In the genomic region with DNA sequence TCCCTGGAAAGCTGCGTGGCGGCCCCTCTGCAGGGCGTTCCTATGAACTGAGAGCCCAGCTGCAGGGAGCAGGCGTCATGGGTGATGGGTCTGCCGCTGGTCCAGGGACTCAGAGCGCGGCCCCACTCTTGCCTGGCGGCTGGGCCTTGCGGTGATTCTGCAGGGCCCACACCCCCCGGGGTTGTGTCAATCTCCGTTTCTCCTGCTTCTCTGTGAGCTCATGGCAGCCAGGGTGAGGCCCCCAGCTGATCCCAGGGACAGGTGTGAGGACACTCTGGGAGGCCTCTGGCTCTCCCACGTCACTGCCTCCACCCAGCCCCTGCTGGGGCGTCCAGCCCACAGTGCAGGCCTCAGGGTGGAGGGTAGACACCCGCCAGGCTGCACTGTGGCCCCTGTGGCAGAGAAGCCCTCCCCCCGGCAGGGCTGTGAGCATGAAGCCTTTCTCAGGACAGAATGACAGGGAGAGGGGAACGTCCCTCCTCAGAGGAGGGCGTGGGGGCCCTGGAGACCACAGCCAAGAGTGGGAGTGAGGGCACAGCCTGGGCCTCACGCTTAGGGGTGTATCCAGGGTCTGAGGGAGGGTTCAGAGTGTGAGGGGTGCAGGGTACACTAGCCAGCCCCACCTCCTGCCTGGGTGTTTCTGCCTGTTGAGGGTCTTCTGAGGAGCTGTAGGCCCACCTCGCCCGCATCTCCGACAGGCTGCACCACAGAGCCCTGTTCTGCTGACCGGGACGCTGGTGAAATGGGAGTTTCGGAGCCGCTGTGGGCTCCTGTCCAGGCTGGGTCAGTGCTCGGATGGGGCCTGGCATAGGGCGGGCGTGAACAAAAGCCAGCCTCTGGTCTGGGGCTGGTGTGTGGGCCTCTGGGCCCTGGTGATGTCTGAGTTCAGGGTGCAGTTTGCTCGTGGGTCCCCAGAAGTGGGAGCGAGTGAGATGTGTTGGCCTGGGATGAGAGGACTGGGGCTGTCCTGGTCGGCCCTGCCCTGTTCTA, we compare ENCODE assay signal across 12 cellular contexts. TPM values are rescaled to one million over a fixed set of nuclear protein-coding genes. Genes with fewer than 3 reads are reported as not detected.
DNase-seq lines count a peak whose midpoint lies in the region; ATAC-seq and TF ChIP-seq lines count a peak whose summit lies in the region.
"Had no signal": no experiment of that assay in that cellular context is flagged by ENCODE, and none has a peak within 500 bp of the region (broad histone marks: within the 10 kb centered on the region; RNA-seq: fewer than 3 reads in every experiment).

No MANE protein-coding gene starts in this region.

- no peak overlapping the region for H2BK12ac ChIP-seq in trophoblast cell (ENCODE audit: low read length)

- peak; percentile 3 for ATAC-seq in body of pancreas
- ATAC-seq in activated T-cell treated with anti-CD3 and anti-CD28 coated beads, Interleukin-2, amount 50 U/mL, for 4 hours = no peak

- no peak for TF ChIP-seq CTCF in body of pancreas (IDR thresholded peaks at IDR 0.05)

- intact Hi-C loops in body of pancreas (cut with DNase I) = no loop called here

- no peak for TF ChIP-seq POLR2A in body of pancreas (IDR thresholded peaks at IDR 0.05)

- H3K27ac ChIP-seq in HUES6 (ENCODE audit: low read depth, low read length) = 0 out of 2 replicates have a peak overlapping the region, but pooled peaks have one; percentile 25
- H3K27ac ChIP-seq in body of pancreas = no peak overlapping the region
- no peak overlapping the region for H3K27ac ChIP-seq in trophoblast cell (ENCODE audit: low read depth, low read length)

- H3K23ac ChIP-seq in trophoblast cell (ENCODE audit: low read length) = no peak overlapping the region

- H3K36me3 Mint-ChIP-seq in activated T-cell treated with anti-CD3 and anti-CD28 coated beads, Interleukin-2, amount 50 U/mL, for 4 hours (ENCODE audit: insufficient read depth) = peaks cover 6% of the 10 kb centered on the region

- H3K36me3 ChIP-seq in HUES6 (ENCODE audit: control insufficient read depth, insufficient read depth, low read length) (peaks cover 59% of the 10 kb centered on the region), body of pancreas (replicated peaks in 1 of 2; ENCODE audit: insufficient read depth in 1 of 2, low read depth in 2 of 2) (peaks cover 0 to 2% of the 10 kb centered on the region in 2 donors), trophoblast cell (ENCODE audit: control insufficient read depth in 1 of 2, insufficient read depth in 2 of 2, low read length in 2 of 2) (peaks cover 59 to 63% of the 10 kb centered on the region in 2 experiments)

- H3K4me2 ChIP-seq in trophoblast cell (ENCODE audit: low read length) = no peak overlapping the region

- peak overlapping the region; percentile 25 for H3K4ac ChIP-seq in trophoblast cell (ENCODE audit: low read depth, low read length)

- H3K27me3 ChIP-seq in HUES6 (ENCODE audit: control insufficient read depth, insufficient read depth, low read length) = no peaks in the 10 kb centered on the region
- H3K27me3 ChIP-seq in body of pancreas = no peaks in the 10 kb centered on the region
- no peaks in the 10 kb centered on the region for H3K27me3 ChIP-seq in trophoblast cell (ENCODE audit: insufficient read depth, low read length)

- no peak overlapping the region for H2BK5ac ChIP-seq in trophoblast cell (ENCODE audit: low read depth, low read length, poor library complexity)

- no peak overlapping the region for H2AFZ ChIP-seq in trophoblast cell (ENCODE audit: insufficient read depth, low read length, poor library complexity)

- WGBS in body of pancreas, 2 donors = 77 to 85% methylated on average over 11 to 31 of the region's 31 CpGs
- WGBS in trophoblast cell (ENCODE audit: extremely low coverage, insufficient coverage, insufficient read length) = no CpG with 5 or more reads among the region's 31 CpGs

- no peaks in the 10 kb centered on the region for H3K9me3 ChIP-seq in HUES6 (ENCODE audit: control insufficient read depth, insufficient read depth, low read depth, low read length)
- no peaks in the 10 kb centered on the region for H3K9me3 ChIP-seq in body of pancreas
- H3K9me3 ChIP-seq in trophoblast cell (ENCODE audit: insufficient read depth, low read depth, low read length) = peaks cover 6% of the 10 kb centered on the region

- H2BK120ac ChIP-seq in trophoblast cell (ENCODE audit: insufficient read depth, low read length, poor library complexity) = no peak overlapping the region

- H4K8ac ChIP-seq in trophoblast cell (ENCODE audit: low read depth, low read length) = no peak overlapping the region

- H3K4me1 Mint-ChIP-seq in activated T-cell treated with anti-CD3 and anti-CD28 coated beads, Interleukin-2, amount 50 U/mL, for 4 hours (ENCODE audit: low read depth) = no peaks in the 10 kb centered on the region
- H3K4me1 Mint-ChIP-seq: activated CD4-positive, alpha-beta memory T cell treated with anti-CD3 and anti-CD28 coated beads, Interleukin-2, amount 10 ng/mL, durations not matched to agents 7 days and 5 days; CD8-positive, alpha-beta memory T cell; neural crest cell had no signal

- peak overlapping the region; percentile 68 for H3K18ac ChIP-seq in trophoblast cell (ENCODE audit: low read length)

- DNase-seq in body of pancreas (no peak), trophoblast cell (no peak), Ammon's horn (ENCODE audit: low spot score) (no peak), NCI-H2107 (lab: John Stamatoyannopoulos, UW) (no peak)
- no peak for DNase-seq in activated T-cell treated with anti-CD3 and anti-CD28 coated beads, Interleukin-2, amount 50 U/mL, for 4 hours
- DNase-seq: GF-D8 had no signal

- no peaks in the 10 kb centered on the region for H3K79me2 ChIP-seq in trophoblast cell (ENCODE audit: control insufficient read depth, insufficient read depth, low read length, poor library complexity)

- H2AK5ac ChIP-seq in trophoblast cell (ENCODE audit: low read length) = no peak overlapping the region

- peak overlapping the region; percentile 24 for H4K12ac ChIP-seq in trophoblast cell (ENCODE audit: low read depth, low read length)

- H3K9me3 Mint-ChIP-seq in activated T-cell treated with anti-CD3 and anti-CD28 coated beads, Interleukin-2, amount 50 U/mL, for 4 hours = no peaks in the 10 kb centered on the region
- H3K9me3 Mint-ChIP-seq: activated CD4-positive, alpha-beta memory T cell treated with anti-CD3 and anti-CD28 coated beads, Interleukin-2, amount 10 ng/mL, durations not matched to agents 7 days and 5 days; CD8-positive, alpha-beta memory T cell; neural crest cell had no signal

- H3K4me3 Mint-ChIP-seq in activated T-cell treated with anti-CD3 and anti-CD28 coated beads, Interleukin-2, amount 50 U/mL, for 4 hours = no peak overlapping the region
- H3K4me3 Mint-ChIP-seq: activated CD4-positive, alpha-beta memory T cell treated with anti-CD3 and anti-CD28 coated beads, Interleukin-2, amount 10 ng/mL, durations not matched to agents 7 days and 5 days; activated naive CD8-positive, alpha-beta T cell; CD8-positive, alpha-beta memory T cell; neural crest cell had no signal

- no peaks in the 10 kb centered on the region for H3K79me1 ChIP-seq in trophoblast cell (ENCODE audit: low read length)

- H4K91ac ChIP-seq in trophoblast cell (ENCODE audit: low read depth, low read length) = no peak overlapping the region

- H3K4me1 ChIP-seq in HUES6 (ENCODE audit: control insufficient read depth, insufficient read depth, low read length) (no peaks in the 10 kb centered on the region), body of pancreas (peaks cover 11% of the 10 kb centered on the region), trophoblast cell (ENCODE audit: control insufficient read depth in 1 of 2, insufficient read depth in 2 of 2, low read length in 2 of 2) (peaks cover 0 to 7% of the 10 kb centered on the region in 2 experiments)

- no peak overlapping the region for H3K14ac ChIP-seq in trophoblast cell (ENCODE audit: low read length)

- no peaks in the 10 kb centered on the region for H3K27me3 Mint-ChIP-seq in activated T-cell treated with anti-CD3 and anti-CD28 coated beads, Interleukin-2, amount 50 U/mL, for 4 hours (ENCODE audit: low read depth)
- H3K27me3 Mint-ChIP-seq: activated CD4-positive, alpha-beta memory T cell treated with anti-CD3 and anti-CD28 coated beads, Interleukin-2, amount 10 ng/mL, durations not matched to agents 7 days and 5 days; activated naive CD8-positive, alpha-beta T cell; CD8-positive, alpha-beta memory T cell had no signal

- H3K4me3 ChIP-seq in HUES6 (ENCODE audit: low read depth, low read length) (no peak overlapping the region), body of pancreas (no peak overlapping the region), trophoblast cell (ENCODE audit: low read depth, low read length) (no peak overlapping the region)

- H3K9ac ChIP-seq in HUES6 (ENCODE audit: low read length) = no peak overlapping the region
- H3K9ac ChIP-seq in trophoblast cell (ENCODE audit: low read length) = no peak overlapping the region

RNA-seq across cellular contexts. Expression of a gene that starts 26.7 kb away (rescaled TPM):
- 10 to 100 TPM; 65.9 to 96.6 TPM for total RNA-seq in body of pancreas
- polyA plus RNA-seq in trophoblast cell (2013) = 85.1 and 90.0 TPM in 2 replicates
- total RNA-seq in activated T-cell treated with anti-CD3 and anti-CD28 coated beads, Interleukin-2, amount 50 U/mL, for 4 hours = 1 to 10 TPM in 1 of 3 donors, under 1 TPM in 2; 0.90 to 1.4 (median 0.91) TPM

RNA-seq across cellular contexts. Expression of a gene that starts 28.3 kb away (rescaled TPM):
- 10 to 100 TPM; 69.8 to 92.6 TPM for total RNA-seq in body of pancreas
- 90.0 and 91.2 TPM in 2 replicates for polyA plus RNA-seq in trophoblast cell (2013)
- total RNA-seq in activated T-cell treated with anti-CD3 and anti-CD28 coated beads, Interleukin-2, amount 50 U/mL, for 4 hours = 100 to 1,000 TPM; 154 to 166 (median 154) TPM

RNA-seq across cellular contexts. Expression of a gene that starts 38.7 kb away (rescaled TPM):
- total RNA-seq in body of pancreas = 1 to 10 TPM; 2.6 to 5.4 TPM
- 44.7 and 45.0 TPM in 2 replicates for polyA plus RNA-seq in trophoblast cell (2013)
- total RNA-seq in activated T-cell treated with anti-CD3 and anti-CD28 coated beads, Interleukin-2, amount 50 U/mL, for 4 hours = 10 to 100 TPM; 24.9 to 43.9 (median 33.5) TPM
- total RNA-seq: frontal cortex had no signal

RNA-seq across cellular contexts. Expression of a gene that starts 43.1 kb away (rescaled TPM):
- 10 to 100 TPM in 1 of 2 donors, 1 to 10 TPM in 1; 1.6 to 12.2 TPM for total RNA-seq in body of pancreas
- polyA plus RNA-seq in trophoblast cell (2013) = 8.8 and 8.9 TPM in 2 replicates
- total RNA-seq in activated T-cell treated with anti-CD3 and anti-CD28 coated beads, Interleukin-2, amount 50 U/mL, for 4 hours = 10 to 100 TPM; 53.7 to 58.7 (median 57.8) TPM

RNA-seq across cellular contexts. Expression of a gene that starts 49.6 kb away (rescaled TPM):
- total RNA-seq in body of pancreas = under 1 TPM in 1 of 2 donors, not detected in 1; 0.33 TPM
- 0.04 and 0.10 TPM in 2 replicates for polyA plus RNA-seq in trophoblast cell (2013)
- total RNA-seq in activated T-cell treated with anti-CD3 and anti-CD28 coated beads, Interleukin-2, amount 50 U/mL, for 4 hours = 1 to 10 TPM in 2 of 3 donors, under 1 TPM in 1; 0.71 to 1.7 (median 1.2) TPM

Comparison
In these comparisons a context has a peak if more than half of its experiments do, and no peak if none do; other contexts are left out.
1. RNA of a gene that starts 26.7 kb away (total RNA-seq): 65.9 to 96.6 TPM in body of pancreas; 0.90 to 1.4 TPM in activated T-cell treated with anti-CD3 and anti-CD28 coated beads, Interleukin-2, amount 50 U/mL, for 4 hours; every median in the first group is over 10 times any median in the second.
2. RNA of a gene that starts 38.7 kb away (total RNA-seq): 24.9 to 43.9 TPM in activated T-cell treated with anti-CD3 and anti-CD28 coated beads, Interleukin-2, amount 50 U/mL, for 4 hours; 2.6 to 5.4 TPM in body of pancreas; every median in the first group is over 4 times any median in the second.